ENCODE assay signal across 8 cellular contexts in the genomic region with DNA sequence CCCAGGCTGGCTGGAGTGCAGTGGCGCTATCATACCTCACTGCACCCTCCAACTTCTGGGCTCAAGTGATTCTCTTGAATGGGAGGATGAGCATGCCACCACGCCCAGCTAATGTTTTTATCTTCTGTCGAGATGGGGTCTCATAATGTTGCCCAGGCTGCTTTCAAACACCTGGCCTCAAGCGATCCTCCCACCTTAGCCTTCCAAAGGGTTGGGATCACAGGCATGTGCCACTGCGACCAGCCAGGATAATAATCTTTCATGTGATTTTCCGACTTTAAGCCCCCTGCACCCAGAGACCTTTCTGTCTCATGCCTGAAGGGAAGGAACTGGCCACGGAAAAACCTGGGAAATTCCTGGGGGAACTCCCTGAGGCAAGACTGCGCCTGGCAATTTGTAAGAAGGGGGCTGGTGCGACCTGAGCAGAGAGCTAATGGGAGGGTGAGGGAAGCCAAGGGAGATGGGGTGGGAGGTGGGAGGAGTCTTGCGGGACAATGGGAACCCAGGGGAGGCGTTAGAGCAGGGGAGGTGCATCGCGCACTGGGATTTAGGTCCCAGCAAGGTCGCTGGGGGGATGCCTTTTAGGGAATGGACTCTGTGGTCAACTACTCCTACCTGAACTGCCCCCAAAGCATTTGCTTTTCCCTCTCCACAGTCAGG. TPM values are rescaled to one million over a fixed set of nuclear protein-coding genes. Genes with fewer than 3 reads are reported as not detected.
DNase-seq lines count a peak whose midpoint lies in the region; ATAC-seq and TF ChIP-seq lines count a peak whose summit lies in the region.

No MANE protein-coding gene starts in this region.

- peak overlapping the region; percentile 52 for H3K27ac Mint-ChIP-seq in activated naive CD4-positive, alpha-beta T cell treated with anti-CD3 and anti-CD28 coated beads, Interleukin-2, amount 10 ng/mL, durations not matched to agents 7 days and 5 days
- no peak overlapping the region for H3K27ac Mint-ChIP-seq in activated T-cell treated with anti-CD3 and anti-CD28 coated beads, Interleukin-2, amount 50 U/mL, for 72 hours
- peak overlapping the region; percentile 74 for H3K27ac Mint-ChIP-seq in type B pancreatic cell

- H3K36me3 Mint-ChIP-seq in activated naive CD4-positive, alpha-beta T cell treated with anti-CD3 and anti-CD28 coated beads, Interleukin-2, amount 10 ng/mL, durations not matched to agents 7 days and 5 days: no peaks in the 10 kb centered on the region
- no peaks in the 10 kb centered on the region for H3K36me3 Mint-ChIP-seq in activated T-cell treated with anti-CD3 and anti-CD28 coated beads, Interleukin-2, amount 50 U/mL, for 72 hours (ENCODE audit: insufficient read depth in 2 of 2)
- no peaks in the 10 kb centered on the region for H3K36me3 Mint-ChIP-seq in type B pancreatic cell

- peaks cover 10% of the 10 kb centered on the region for H3K27me3 Mint-ChIP-seq in activated naive CD4-positive, alpha-beta T cell treated with anti-CD3 and anti-CD28 coated beads, Interleukin-2, amount 10 ng/mL, durations not matched to agents 7 days and 5 days
- H3K27me3 Mint-ChIP-seq in activated T-cell treated with anti-CD3 and anti-CD28 coated beads, Interleukin-2, amount 50 U/mL, for 72 hours (ENCODE audit: low read depth): no peaks in the 10 kb centered on the region
- peaks cover 8% of the 10 kb centered on the region for H3K27me3 Mint-ChIP-seq in type B pancreatic cell

- H3K9me3 Mint-ChIP-seq in activated naive CD4-positive, alpha-beta T cell treated with anti-CD3 and anti-CD28 coated beads, Interleukin-2, amount 10 ng/mL, durations not matched to agents 7 days and 5 days: no peaks in the 10 kb centered on the region
- no peaks in the 10 kb centered on the region for H3K9me3 Mint-ChIP-seq in activated T-cell treated with anti-CD3 and anti-CD28 coated beads, Interleukin-2, amount 50 U/mL, for 72 hours
- H3K9me3 Mint-ChIP-seq in type B pancreatic cell: no peaks in the 10 kb centered on the region

- DNase-seq in activated naive CD4-positive, alpha-beta T cell treated with anti-CD3 and anti-CD28 coated beads, Interleukin-2, amount 10 ng/mL, durations not matched to agents 7 days and 5 days: no peak
- no peak for DNase-seq in activated naive CD4-positive, alpha-beta T cell treated with anti-CD3 and anti-CD28 coated beads, Interleukin-2, amount 50 U/mL, for 16 hours
- no peak for DNase-seq in activated T-cell treated with anti-CD3 and anti-CD28 coated beads, Interleukin-2, amount 50 U/mL, for 72 hours
- DNase-seq in iris pigment epithelial cell (ENCODE audit: low read depth) (peak; percentile 8), type B pancreatic cell (ENCODE audit: extremely low spot score, unreplicated experiment) (no peak), posterior vena cava (ENCODE audit: low spot score) (no peak), mesenteric fat pad (ENCODE audit: low spot score) (no peak), activated gamma-delta T cell treated with Interleukin-2 at 50 U/mL for 16 hours (no peak)

- CTCF ChIA-PET in activated naive CD4-positive, alpha-beta T cell treated with anti-CD3 and anti-CD28 coated beads, Interleukin-2, amount 10 ng/mL, durations not matched to agents 7 days and 5 days (lab: Charles Lee): interaction anchor here (0.8 to 10.9 kb wide), 4 partner anchors 61 to 77 kb away, joined by 3 to 216 read pairs (median 69); a partner anchor contains a TSS

- no peak for ATAC-seq in activated T-cell treated with anti-CD3 and anti-CD28 coated beads, Interleukin-2, amount 50 U/mL, for 72 hours (replicated peaks in 1 of 2)

- intact Hi-C loops in posterior vena cava (cut with DNase I): no loop called here

- H3K4me1 Mint-ChIP-seq in activated naive CD4-positive, alpha-beta T cell treated with anti-CD3 and anti-CD28 coated beads, Interleukin-2, amount 10 ng/mL, durations not matched to agents 7 days and 5 days: peaks cover 22% of the 10 kb centered on the region
- peaks cover 36% of the 10 kb centered on the region for H3K4me1 Mint-ChIP-seq in activated T-cell treated with anti-CD3 and anti-CD28 coated beads, Interleukin-2, amount 50 U/mL, for 72 hours (ENCODE audit: low read depth)
- peaks cover 11% of the 10 kb centered on the region for H3K4me1 Mint-ChIP-seq in type B pancreatic cell (ENCODE audit: unreplicated experiment)

- peak overlapping the region; percentile 49 for H3K4me3 Mint-ChIP-seq in activated naive CD4-positive, alpha-beta T cell treated with anti-CD3 and anti-CD28 coated beads, Interleukin-2, amount 10 ng/mL, durations not matched to agents 7 days and 5 days
- peak overlapping the region; percentile 61 to 97 for H3K4me3 Mint-ChIP-seq in activated T-cell treated with anti-CD3 and anti-CD28 coated beads, Interleukin-2, amount 50 U/mL, for 72 hours
- peak overlapping the region; percentile 97 for H3K4me3 Mint-ChIP-seq in type B pancreatic cell

- TF ChIP-seq CTCF in type B pancreatic cell (conservative IDR thresholded peaks at IDR 0.05): no peak

RNA-seq across cellular contexts. Expression of a gene that starts 1.2 kb away (rescaled TPM):
- total RNA-seq in activated T-cell treated with anti-CD3 and anti-CD28 coated beads, Interleukin-2, amount 50 U/mL, for 72 hours: 10 to 100 TPM; 50.1 to 68.1 TPM
- total RNA-seq in type B pancreatic cell (ENCODE audit: low replicate concordance): 86.0 and 90.9 TPM in 2 replicates
- 10 to 100 TPM; 48.5 to 73.0 TPM for total RNA-seq in posterior vena cava
- total RNA-seq in mesenteric fat pad: 78.9 TPM

RNA-seq across cellular contexts. Expression of a gene that starts 35.2 kb away (rescaled TPM):
- 1 to 10 TPM in 1 of 2 donors, under 1 TPM in 1; 0.69 to 1.2 TPM for total RNA-seq in activated T-cell treated with anti-CD3 and anti-CD28 coated beads, Interleukin-2, amount 50 U/mL, for 72 hours
- total RNA-seq in type B pancreatic cell (ENCODE audit: low replicate concordance) (13.4 and 15.3 TPM in 2 replicates), posterior vena cava (under 1 TPM in 1 of 2 donors, not detected in 1; 0.33 TPM), mesenteric fat pad (0.13 TPM)

RNA-seq across cellular contexts. Expression of a gene that starts 59.9 kb away (rescaled TPM):
- 1 to 10 TPM; 2.0 to 3.3 TPM for total RNA-seq in activated T-cell treated with anti-CD3 and anti-CD28 coated beads, Interleukin-2, amount 50 U/mL, for 72 hours
- total RNA-seq in type B pancreatic cell (ENCODE audit: low replicate concordance): 0.75 and 2.3 TPM in 2 replicates
- total RNA-seq in posterior vena cava: not detected
- total RNA-seq in mesenteric fat pad: 0.22 TPM
